In the genomic region with DNA sequence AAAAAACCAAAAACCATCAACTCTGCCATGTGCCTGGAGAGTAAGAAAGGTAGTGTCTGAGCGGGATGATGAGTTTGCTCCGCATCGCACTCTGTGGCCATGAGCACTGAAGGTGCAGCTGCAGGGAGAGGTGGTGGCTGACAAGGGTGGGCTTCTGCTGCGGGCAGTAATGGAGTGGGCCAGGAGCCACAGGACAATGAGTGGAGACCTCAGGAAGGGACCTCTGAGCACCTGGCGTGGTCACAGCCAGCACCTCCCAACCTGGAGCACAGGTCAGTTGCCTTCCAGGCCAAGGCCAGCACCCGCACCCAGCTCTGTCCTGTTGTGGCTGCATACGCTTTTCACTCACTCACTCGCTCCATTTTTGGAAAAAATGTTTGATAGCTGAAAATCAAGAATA, we compare ENCODE assay signal across 22 cellular contexts. TPM values are rescaled to one million over a fixed set of nuclear protein-coding genes. Genes with fewer than 3 reads are reported as not detected.
DNase-seq lines count a peak whose midpoint lies in the region; ATAC-seq and TF ChIP-seq lines count a peak whose summit lies in the region.
"Had no signal": no experiment of that assay in that cellular context is flagged by ENCODE, and none has a peak within 500 bp of the region (broad histone marks: within the 10 kb centered on the region; RNA-seq: fewer than 3 reads in every experiment).

No MANE protein-coding gene starts in this region.

- intact Hi-C loops in CD8-positive, alpha-beta T cell (cut with DNase I, micrococcal nuclease) = no loop called here

- POLR2A ChIA-PET in CD8-positive, alpha-beta T cell (lab: Charles Lee) = no interaction called here

- H3K27me3 Mint-ChIP-seq in CD8-positive, alpha-beta T cell (ENCODE audit: low read depth) = no peaks in the 10 kb centered on the region
- no peaks in the 10 kb centered on the region for H3K27me3 Mint-ChIP-seq in endothelial cell (ENCODE audit: unreplicated experiment)
- no peaks in the 10 kb centered on the region for H3K27me3 Mint-ChIP-seq in activated T-cell treated with anti-CD3 and anti-CD28 coated beads, Interleukin-2, amount 50 U/mL, for 4 hours (ENCODE audit: low read depth)
- H3K27me3 Mint-ChIP-seq: CD4-positive, alpha-beta T cell had no signal

- H3K4me3 Mint-ChIP-seq in CD8-positive, alpha-beta T cell = no peak overlapping the region
- peak overlapping the region; percentile 65 for H3K4me3 Mint-ChIP-seq in endothelial cell (ENCODE audit: unreplicated experiment)
- no peak overlapping the region for H3K4me3 Mint-ChIP-seq in activated T-cell treated with anti-CD3 and anti-CD28 coated beads, Interleukin-2, amount 50 U/mL, for 4 hours
- H3K4me3 Mint-ChIP-seq: CD14-positive monocyte; CD4-positive, alpha-beta T cell had no signal

- H3K36me3 Mint-ChIP-seq in CD8-positive, alpha-beta T cell = peaks cover 90% of the 10 kb centered on the region
- H3K36me3 Mint-ChIP-seq in endothelial cell (ENCODE audit: low read depth, unreplicated experiment) = peaks cover 47% of the 10 kb centered on the region
- peaks cover 57% of the 10 kb centered on the region for H3K36me3 Mint-ChIP-seq in activated T-cell treated with anti-CD3 and anti-CD28 coated beads, Interleukin-2, amount 50 U/mL, for 4 hours (ENCODE audit: insufficient read depth)

- H3K27me3 ChIP-seq in CD8-positive, alpha-beta T cell (ENCODE audit: insufficient read depth, low read length) = no peaks in the 10 kb centered on the region
- H3K27me3 ChIP-seq: BE2C; BLaER1 treated with 17β-estradiol and CSF1 and Interleukin-3, amounts not matched to agents 10 nM and 100 nM had no signal

- H3K36me3 ChIP-seq in CD8-positive, alpha-beta T cell (ENCODE audit: insufficient read depth, low read length) = peaks cover 51% of the 10 kb centered on the region

- H3K9me3 ChIP-seq in CD8-positive, alpha-beta T cell (ENCODE audit: low read length) = no peaks in the 10 kb centered on the region
- H3K9me3 ChIP-seq: A549; BE2C; BLaER1 treated with 17β-estradiol and CSF1 and Interleukin-3, amounts not matched to agents 10 nM and 100 nM had no signal

- no peak overlapping the region for H3K4me3 ChIP-seq in CD8-positive, alpha-beta T cell (ENCODE audit: low read depth, low read length)
- H3K4me3 ChIP-seq: A549; BLaER1 treated with 17β-estradiol and CSF1 and Interleukin-3, amounts not matched to agents 10 nM and 100 nM; GM23248 had no signal

- CTCF ChIA-PET in CD8-positive, alpha-beta T cell (lab: Charles Lee) = interaction anchor here (0.6 kb wide), 1 partner anchor 81 kb away, joined by 3 read pairs; no protein-coding TSS in a partner anchor

- H3K27ac ChIP-seq in CD8-positive, alpha-beta T cell (ENCODE audit: low read depth, low read length) = no peak overlapping the region
- 0 out of 2 replicates have a peak overlapping the region, but pooled peaks have one; percentile 2 for H3K27ac ChIP-seq in VCaP
- H3K27ac ChIP-seq: A549; BLaER1 treated with 17β-estradiol and CSF1 and Interleukin-3, amounts not matched to agents 10 nM and 100 nM; GM23248 had no signal

- no peaks in the 10 kb centered on the region for H3K9me3 Mint-ChIP-seq in CD8-positive, alpha-beta T cell
- H3K9me3 Mint-ChIP-seq in endothelial cell (ENCODE audit: unreplicated experiment) = no peaks in the 10 kb centered on the region
- no peaks in the 10 kb centered on the region for H3K9me3 Mint-ChIP-seq in activated T-cell treated with anti-CD3 and anti-CD28 coated beads, Interleukin-2, amount 50 U/mL, for 4 hours
- H3K9me3 Mint-ChIP-seq: CD4-positive, alpha-beta T cell had no signal

- no peak for ATAC-seq in CD8-positive, alpha-beta T cell
- no peak for ATAC-seq in activated T-cell treated with anti-CD3 and anti-CD28 coated beads, Interleukin-2, amount 50 U/mL, for 4 hours
- ATAC-seq: A549 had no signal

- no peak for TF ChIP-seq CTCF in CD8-positive, alpha-beta T cell (IDR thresholded peaks at IDR 0.05)
- TF ChIP-seq CTCF in VCaP (conservative IDR thresholded peaks at IDR 0.05) (no peak), endothelial cell (IDR thresholded peaks at IDR 0.05; ENCODE audit: unreplicated experiment) (no peak)

- H3K27ac Mint-ChIP-seq in CD8-positive, alpha-beta T cell = peak overlapping the region; percentile 66
- H3K27ac Mint-ChIP-seq in endothelial cell (ENCODE audit: unreplicated experiment) = no peak overlapping the region
- H3K27ac Mint-ChIP-seq: CD4-positive, alpha-beta T cell had no signal

- no peaks in the 10 kb centered on the region for H3K4me1 ChIP-seq in CD8-positive, alpha-beta T cell (ENCODE audit: insufficient read depth, low read length)
- H3K4me1 ChIP-seq: A549, BE2C had no signal

- peak in 1 of 7 experiments; percentile 8 for DNase-seq in CD8-positive, alpha-beta T cell
- DNase-seq in endothelial cell (ENCODE audit: low spot score) = no peak
- DNase-seq in GM19238 (ENCODE audit: insufficient read length, low spot score) = no peak
- DNase-seq in NCI-H128 (lab: John Stamatoyannopoulos, UW; ENCODE audit: unreplicated experiment) = no peak
- DNase-seq in activated T-cell treated with anti-CD3 and anti-CD28 coated beads, Interleukin-2, amount 50 U/mL, for 4 hours = no peak
- DNase-seq: 8988T; ACHN; AML-193; BE2C; Calu3; CD4-positive, alpha-beta T cell; COR-L47; DMS53; DMS79 treated with DMSO at 0.1 percent for 48 hours; GF-D8; GM23248; H7; HCEC 1CT had no signal

- H3K4me1 Mint-ChIP-seq in CD8-positive, alpha-beta T cell (ENCODE audit: low read depth) = no peaks in the 10 kb centered on the region
- H3K4me1 Mint-ChIP-seq in endothelial cell (ENCODE audit: unreplicated experiment) = no peaks in the 10 kb centered on the region
- no peaks in the 10 kb centered on the region for H3K4me1 Mint-ChIP-seq in activated T-cell treated with anti-CD3 and anti-CD28 coated beads, Interleukin-2, amount 50 U/mL, for 4 hours (ENCODE audit: low read depth)

RNA-seq across cellular contexts. Expression of gene USP42, which starts 41.9 kb away (rescaled TPM):
- 10 to 100 TPM; 45.9 to 48.1 TPM for total RNA-seq in CD8-positive, alpha-beta T cell
- total RNA-seq in endothelial cell (ENCODE audit: unreplicated experiment) = 16.2 TPM
- 10 to 100 TPM; 15.1 to 16.6 (median 15.5) TPM for total RNA-seq in activated T-cell treated with anti-CD3 and anti-CD28 coated beads, Interleukin-2, amount 50 U/mL, for 4 hours
